Comparison of ENCODE assay signal across 1 cellular context in the genomic region with DNA sequence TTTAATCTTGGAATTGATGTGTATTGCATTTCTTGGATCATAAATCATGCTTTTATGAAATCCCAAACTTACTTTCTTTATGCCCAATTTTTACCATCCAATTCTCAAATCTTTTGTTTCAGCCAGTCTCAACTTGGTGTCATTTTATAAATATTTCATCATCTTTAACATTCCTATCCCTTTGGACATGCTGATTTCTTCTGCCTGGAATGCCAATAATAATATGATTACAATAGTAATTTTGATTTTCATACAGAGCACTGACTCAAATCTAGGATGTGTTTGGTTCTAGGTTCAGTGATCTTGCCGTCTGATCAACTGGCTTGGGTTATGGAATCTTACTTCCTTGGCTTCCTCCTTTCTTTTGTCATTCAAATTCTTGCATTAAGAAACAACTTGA.
TF ChIP-seq lines count a peak whose summit lies in the region.

No MANE protein-coding gene starts in this region.

TF ChIP-seq in IMR-90, 13 proteins besides CTCF, POLR2A, EP300 and RAD21:
- TF ChIP-seq BHLHE40 (IDR thresholded peaks at IDR 0.05; ENCODE audit: low read depth, low read length) = no peak
- TF ChIP-seq CHD1 (IDR thresholded peaks at IDR 0.05; ENCODE audit: low read depth, low read length) = no peak
- no peak for TF ChIP-seq NFE2L2 (IDR thresholded peaks at IDR 0.05; ENCODE audit: low read depth, low read length)
- no peak for TF ChIP-seq SMC3 (IDR thresholded peaks at IDR 0.05; ENCODE audit: low read depth, low read length)
- no peak for TF ChIP-seq RCOR1 (IDR thresholded peaks at IDR 0.05; ENCODE audit: insufficient replicate concordance, low read length)
- TF ChIP-seq, protein P1, sequence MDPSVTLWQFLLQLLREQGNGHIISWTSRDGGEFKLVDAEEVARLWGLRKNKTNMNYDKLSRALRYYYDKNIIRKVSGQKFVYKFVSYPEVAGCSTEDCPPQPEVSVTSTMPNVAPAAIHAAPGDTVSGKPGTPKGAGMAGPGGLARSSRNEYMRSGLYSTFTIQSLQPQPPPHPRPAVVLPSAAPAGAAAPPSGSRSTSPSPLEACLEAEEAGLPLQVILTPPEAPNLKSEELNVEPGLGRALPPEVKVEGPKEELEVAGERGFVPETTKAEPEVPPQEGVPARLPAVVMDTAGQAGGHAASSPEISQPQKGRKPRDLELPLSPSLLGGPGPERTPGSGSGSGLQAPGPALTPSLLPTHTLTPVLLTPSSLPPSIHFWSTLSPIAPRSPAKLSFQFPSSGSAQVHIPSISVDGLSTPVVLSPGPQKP (IDR thresholded peaks at IDR 0.05; ENCODE audit: borderline replicate concordance, low read depth, low read length) = no peak
- TF ChIP-seq FOS (IDR thresholded peaks at IDR 0.05; ENCODE audit: low read depth, low read length) = no peak
- TF ChIP-seq, protein P2, sequence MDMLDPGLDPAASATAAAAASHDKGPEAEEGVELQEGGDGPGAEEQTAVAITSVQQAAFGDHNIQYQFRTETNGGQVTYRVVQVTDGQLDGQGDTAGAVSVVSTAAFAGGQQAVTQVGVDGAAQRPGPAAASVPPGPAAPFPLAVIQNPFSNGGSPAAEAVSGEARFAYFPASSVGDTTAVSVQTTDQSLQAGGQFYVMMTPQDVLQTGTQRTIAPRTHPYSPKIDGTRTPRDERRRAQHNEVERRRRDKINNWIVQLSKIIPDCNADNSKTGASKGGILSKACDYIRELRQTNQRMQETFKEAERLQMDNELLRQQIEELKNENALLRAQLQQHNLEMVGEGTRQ (IDR thresholded peaks at IDR 0.05; ENCODE audit: low read depth, low read length) = no peak
- TF ChIP-seq MAZ (IDR thresholded peaks at IDR 0.05; ENCODE audit: borderline replicate concordance, low read depth, low read length) = no peak
- TF ChIP-seq CEBPB (IDR thresholded peaks at IDR 0.05; ENCODE audit: low read depth, low read length) = no peak; the same call in 1 of the 2 replicates
- TF ChIP-seq RFX5 (IDR thresholded peaks at IDR 0.05; ENCODE audit: low read depth, low read length) = no peak
- no peak for TF ChIP-seq MAFK (IDR thresholded peaks at IDR 0.05; ENCODE audit: low read depth, low read length)
- no peak for TF ChIP-seq MXI1 (IDR thresholded peaks at IDR 0.05; ENCODE audit: borderline replicate concordance, low read depth, low read length)
